In genomic region chr3:184338538-184338945, GRCh38 we compare ENCODE assay signal across 8 cellular contexts. TPM values are rescaled to one million over a fixed set of nuclear protein-coding genes. Genes with fewer than 3 reads are reported as not detected.
DNase-seq lines count a peak whose midpoint lies in the region; ATAC-seq and TF ChIP-seq lines count a peak whose summit lies in the region.

No MANE protein-coding gene starts in this region.

- H3K36me3 Mint-ChIP-seq in CD4-positive, alpha-beta T cell (ENCODE audit: low read depth) = peaks cover 32% of the 10 kb centered on the region

- no peaks in the 10 kb centered on the region for H3K27me3 Mint-ChIP-seq in CD4-positive, alpha-beta T cell

- TF ChIP-seq CTCF in CD4-positive, alpha-beta T cell (IDR thresholded peaks at IDR 0.05) = no peak

- intact Hi-C loops in CD4-positive, alpha-beta T cell (cut with DNase I, micrococcal nuclease) = no loop called here

- H3K4me1 Mint-ChIP-seq in CD4-positive, alpha-beta T cell (ENCODE audit: low read depth) = peaks cover 34% of the 10 kb centered on the region

- H3K27me3 ChIP-seq in CD4-positive, alpha-beta T cell (ENCODE audit: control insufficient read depth, insufficient read depth, low read length) = no peaks in the 10 kb centered on the region
- no peaks in the 10 kb centered on the region for H3K27me3 ChIP-seq in layer of hippocampus (ENCODE audit: control insufficient read depth, insufficient read depth, low read length)

- CTCF ChIA-PET in CD4-positive, alpha-beta T cell (lab: Charles Lee) = interaction anchor here (1.3 kb wide), 1 partner anchor 16 kb away, joined by 3 read pairs; no protein-coding TSS in a partner anchor

- no peak overlapping the region for H3K27ac Mint-ChIP-seq in CD4-positive, alpha-beta T cell

- no peaks in the 10 kb centered on the region for H3K9me3 ChIP-seq in CD4-positive, alpha-beta T cell (ENCODE audit: control insufficient read depth, low read length)

- H3K4me3 Mint-ChIP-seq in CD4-positive, alpha-beta T cell = peak overlapping the region; percentile 45

- POLR2A ChIA-PET in CD4-positive, alpha-beta T cell (lab: Charles Lee) = interaction anchor here (1.9 kb wide), 1 partner anchor 23 kb away, joined by 6 read pairs; the partner anchor contains the start of genes CLCN2 and POLR2H

- H3K27ac ChIP-seq in CD4-positive, alpha-beta T cell (ENCODE audit: low read depth, low read length) = no peak overlapping the region
- peak overlapping the region; percentile 88 for H3K27ac ChIP-seq in cingulate gyrus (ENCODE audit: low read depth, low read length)
- H3K27ac ChIP-seq in layer of hippocampus (ENCODE audit: low read depth, low read length) = peak overlapping the region; percentile 96
- peak overlapping the region; percentile 87 for H3K27ac ChIP-seq in temporal lobe (ENCODE audit: low read depth, low read length)

- no peak for ATAC-seq in CD4-positive, alpha-beta T cell (ENCODE audit: poor library complexity)
- ATAC-seq in GM19035 (IDR thresholded peaks at IDR 0.05; ENCODE audit: unreplicated experiment) = no peak

- peak in 2 of 10 experiments; percentile 23 to 31 for DNase-seq in CD4-positive, alpha-beta T cell
- DNase-seq in NCI-H2196 treated with DMSO at 0.1 percent for 48 hours (lab: John Stamatoyannopoulos, UW; ENCODE audit: unreplicated experiment) (peak; percentile 100), kidney glomerular epithelial cell (lab: John Stamatoyannopoulos, UW) (no peak)
- DNase-seq in effector CD4-positive, alpha-beta T cell = no peak

- H3K9me3 Mint-ChIP-seq in CD4-positive, alpha-beta T cell = no peaks in the 10 kb centered on the region

RNA-seq across cellular contexts. Expression of gene FAM131A, which starts 1.1 kb away (rescaled TPM):
- total RNA-seq in CD4-positive, alpha-beta T cell = 10 to 100 TPM; 10.4 to 11.0 TPM
- 40.1 TPM for total RNA-seq in temporal lobe

RNA-seq across cellular contexts. Expression of gene CLCN2, which starts 22.9 kb away (rescaled TPM):
- total RNA-seq in CD4-positive, alpha-beta T cell = 1 to 10 TPM; 3.2 to 3.5 TPM
- total RNA-seq in temporal lobe = 6.1 TPM

RNA-seq across cellular contexts. Expression of gene POLR2H, which starts 23.0 kb away (rescaled TPM):
- total RNA-seq in CD4-positive, alpha-beta T cell = 10 to 100 TPM; 19.1 to 21.1 TPM
- total RNA-seq in temporal lobe = 27.3 TPM

RNA-seq across cellular contexts. Expression of gene EIF4G1, which starts 24.1 kb away (rescaled TPM):
- 100 to 1,000 TPM; 211 to 217 TPM for total RNA-seq in CD4-positive, alpha-beta T cell
- total RNA-seq in temporal lobe = 107 TPM

RNA-seq across cellular contexts. Expression of gene THPO, which starts 39.5 kb away (rescaled TPM):
- not detected for total RNA-seq in CD4-positive, alpha-beta T cell
- total RNA-seq in temporal lobe = under 0.01 TPM
